In the genomic region with DNA sequence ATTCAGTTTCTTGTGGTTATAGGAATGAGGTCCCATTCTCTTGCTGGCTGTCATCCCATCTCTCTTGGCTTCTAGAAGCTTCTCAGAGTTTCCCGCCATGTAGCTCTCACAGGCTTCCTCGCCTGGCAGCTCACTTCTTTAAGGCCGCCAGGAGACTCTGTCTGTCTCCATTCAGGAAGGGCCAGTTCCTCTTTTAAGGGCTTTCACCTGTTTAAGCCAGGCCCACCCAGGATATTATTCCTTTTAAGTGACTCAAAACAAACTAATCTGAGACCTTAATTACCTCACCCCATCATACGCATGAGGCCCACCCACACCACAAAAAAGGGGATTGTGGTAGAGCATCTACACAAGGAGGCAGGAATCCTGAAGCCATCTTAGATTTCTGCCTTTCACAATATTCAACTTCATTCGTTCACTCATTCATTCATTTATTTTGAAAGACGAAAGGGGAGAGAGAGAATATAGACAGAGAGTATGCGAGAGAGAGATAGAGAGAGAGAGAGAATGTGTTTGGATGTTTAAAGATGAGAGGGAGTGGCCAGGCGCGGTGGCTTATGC, we compare ENCODE assay signal across 34 cellular contexts.
"Had no signal": no experiment of that assay in that cellular context is flagged by ENCODE, and none has a peak within 500 bp of the region (broad histone marks: within the 10 kb centered on the region; RNA-seq: fewer than 3 reads in every experiment).

No MANE protein-coding gene starts in this region.

- FAIRE-seq: bronchial epithelial cell, TTC549 had no signal

- H3K27me3 ChIP-seq: ascending aorta, cardiac muscle cell had no signal

- H3K4me1 ChIP-seq: ascending aorta had no signal

- H3K4me3 Mint-ChIP-seq: activated B cell treated with CpG ODN at 0.5 μM for 24 hours; activated CD4-positive, alpha-beta memory T cell treated with anti-CD3 and anti-CD28 coated beads, Interleukin-2, amount 10 ng/mL, durations not matched to agents 7 days and 5 days; activated CD4-positive, alpha-beta T cell treated with anti-CD3 and anti-CD28 coated beads, Interleukin-2, amount 10 ng/mL, durations not matched to agents 7 days and 5 days; activated CD8-positive, alpha-beta memory T cell treated with anti-CD3 and anti-CD28 coated beads, Interleukin-2, amount 10 ng/mL, durations not matched to agents 7 days and 5 days; activated CD8-positive, alpha-beta T cell treated with anti-CD3 and anti-CD28 coated beads, Interleukin-2, amount 10 ng/mL, durations not matched to agents 7 days and 5 days; activated naive CD4-positive, alpha-beta T cell treated with anti-CD3 and anti-CD28 coated beads, Interleukin-2, amount 10 ng/mL, durations not matched to agents 7 days and 5 days; activated naive CD4-positive, alpha-beta T cell treated with anti-CD3 and anti-CD28 coated beads, Interleukin-2, amount 50 U/mL, for 24 hours; activated naive CD8-positive, alpha-beta T cell; activated naive CD8-positive, alpha-beta T cell treated with anti-CD3 and anti-CD28 coated beads, Interleukin-2, amount 10 ng/mL, durations not matched to agents 7 days and 5 days; activated naive CD8-positive, alpha-beta T cell treated with anti-CD3 and anti-CD28 coated beads, Interleukin-2, amount 50 U/mL, for 24 hours; activated T-cell treated with anti-CD3 and anti-CD28 coated beads, Interleukin-2, amount 50 U/mL, for 24 hours; T-helper 1 cell treated with Interleukin-12 subunit alpha and Interleukin-12 subunit beta and Interleukin-4 antibody, amounts not matched to agents 30 μg/mL and 1 μg/mL, for 36 hours; T-helper 2 cell treated with Interferon-gamma antibody and Interleukin-4, amounts not matched to agents 5 μg/mL and 100 μg/mL, for 36 hours had no signal

- H3K9me3 Mint-ChIP-seq: activated CD4-positive, alpha-beta memory T cell treated with anti-CD3 and anti-CD28 coated beads, Interleukin-2, amount 10 ng/mL, durations not matched to agents 7 days and 5 days; activated naive CD4-positive, alpha-beta T cell treated with anti-CD3 and anti-CD28 coated beads, Interleukin-2, amount 10 ng/mL, durations not matched to agents 7 days and 5 days; activated naive CD8-positive, alpha-beta T cell treated with anti-CD3 and anti-CD28 coated beads, Interleukin-2, amount 10 ng/mL, durations not matched to agents 7 days and 5 days; activated T-helper 2 cell treated with anti-CD3 and anti-CD28 coated beads, Interferon-gamma antibody, Interleukin-2, Interleukin-4, amounts not matched to agents 10 μg/mL and 5 μg/mL and 100 μg/mL, durations not matched to agents 14 hours and 24 hours and 36 hours; T-helper 2 cell treated with Interferon-gamma antibody and Interleukin-4, amounts not matched to agents 5 μg/mL and 100 μg/mL, for 36 hours had no signal

- H3K36me3 ChIP-seq: ascending aorta, cardiac muscle cell had no signal

- H3K4me3 ChIP-seq: ascending aorta, cardiac muscle cell had no signal

- DNase-seq: activated B cell treated with CpG ODN at 0.5 μM for 24 hours; activated CD4-positive, alpha-beta memory T cell treated with anti-CD3 and anti-CD28 coated beads, Interleukin-2, amount 10 ng/mL, durations not matched to agents 7 days and 5 days; activated CD4-positive, alpha-beta T cell treated with anti-CD3 and anti-CD28 coated beads for 48 hours; activated CD4-positive, alpha-beta T cell treated with anti-CD3 and anti-CD28 coated beads, Interleukin-2, amount 10 ng/mL, durations not matched to agents 7 days and 5 days; activated CD4-positive, alpha-beta T cell treated with anti-CD3 and anti-CD28 coated beads, Interleukin-2, amount 50 U/mL, for 48 hours; activated CD4-positive, CD25-positive, alpha-beta regulatory T cell treated with anti-CD3 and anti-CD28 coated beads, Interleukin-2, amount 50 U/mL, for 72 hours; activated CD8-positive, alpha-beta memory T cell treated with anti-CD3 and anti-CD28 coated beads for 24 hours; activated CD8-positive, alpha-beta memory T cell treated with anti-CD3 and anti-CD28 coated beads, Interleukin-2, amount 10 ng/mL, durations not matched to agents 7 days and 5 days; activated CD8-positive, alpha-beta memory T cell treated with anti-CD3 and anti-CD28 coated beads, Interleukin-2, amount 50 U/mL, for 48 hours; activated CD8-positive, alpha-beta T cell treated with anti-CD3 and anti-CD28 coated beads, Interleukin-2, amount 10 ng/mL, durations not matched to agents 7 days and 5 days; activated effector memory CD4-positive, alpha-beta T cell treated with Interleukin-2 at 50 U/mL for 16 hours; activated gamma-delta T cell; activated naive CD4-positive, alpha-beta T cell treated with anti-CD3 and anti-CD28 coated beads, Interleukin-2, amount 10 ng/mL, durations not matched to agents 7 days and 5 days; activated naive CD4-positive, alpha-beta T cell treated with Interleukin-2 at 50 U/mL for 16 hours; activated naive CD8-positive, alpha-beta T cell treated with anti-CD3 and anti-CD28 coated beads, Interleukin-2, amount 10 ng/mL, durations not matched to agents 7 days and 5 days; activated naive CD8-positive, alpha-beta T cell treated with anti-CD3 and anti-CD28 coated beads, Interleukin-2, amount 50 U/mL, for 24 hours; activated T-cell treated with anti-CD3 and anti-CD28 coated beads, Interleukin-2, amount 50 U/mL, for 24 hours; activated T-cell treated with anti-CD3 and anti-CD28 coated beads, Interleukin-2, amount 50 U/mL, for 48 hours; anterior cingulate cortex; central memory CD4-positive, alpha-beta T cell; T-helper 1 cell; T-helper 2 cell; T-helper 9 cell had no signal

- H3K36me3 Mint-ChIP-seq: activated CD8-positive, alpha-beta memory T cell treated with anti-CD3 and anti-CD28 coated beads, Interleukin-2, amount 10 ng/mL, durations not matched to agents 7 days and 5 days; activated naive CD4-positive, alpha-beta T cell treated with anti-CD3 and anti-CD28 coated beads, Interleukin-2, amount 10 ng/mL, durations not matched to agents 7 days and 5 days; activated naive CD4-positive, alpha-beta T cell treated with anti-CD3 and anti-CD28 coated beads, Interleukin-2, amount 50 U/mL, for 24 hours; activated naive CD8-positive, alpha-beta T cell; activated naive CD8-positive, alpha-beta T cell treated with anti-CD3 and anti-CD28 coated beads, Interleukin-2, amount 10 ng/mL, durations not matched to agents 7 days and 5 days; brain had no signal

- H3K27me3 Mint-ChIP-seq: activated CD4-positive, alpha-beta memory T cell treated with anti-CD3 and anti-CD28 coated beads, Interleukin-2, amount 10 ng/mL, durations not matched to agents 7 days and 5 days had no signal

- ATAC-seq: activated CD8-positive, alpha-beta memory T cell treated with anti-CD3 and anti-CD28 coated beads, Interleukin-2, amount 10 ng/mL, durations not matched to agents 7 days and 5 days; activated CD8-positive, alpha-beta T cell treated with anti-CD3 and anti-CD28 coated beads, Interleukin-2, amount 10 ng/mL, durations not matched to agents 7 days and 5 days; activated naive CD8-positive, alpha-beta T cell treated with anti-CD3 and anti-CD28 coated beads, Interleukin-2, amount 50 U/mL, for 24 hours had no signal

- H3K4me1 Mint-ChIP-seq: activated B cell treated with CpG ODN at 0.5 μM for 24 hours; activated CD4-positive, alpha-beta memory T cell treated with anti-CD3 and anti-CD28 coated beads, Interleukin-2, amount 10 ng/mL, durations not matched to agents 7 days and 5 days; activated CD4-positive, alpha-beta T cell treated with anti-CD3 and anti-CD28 coated beads, Interleukin-2, amount 10 ng/mL, durations not matched to agents 7 days and 5 days; activated CD8-positive, alpha-beta memory T cell treated with anti-CD3 and anti-CD28 coated beads, Interleukin-2, amount 10 ng/mL, durations not matched to agents 7 days and 5 days; activated naive CD4-positive, alpha-beta T cell treated with anti-CD3 and anti-CD28 coated beads, Interleukin-2, amount 10 ng/mL, durations not matched to agents 7 days and 5 days; activated naive CD4-positive, alpha-beta T cell treated with anti-CD3 and anti-CD28 coated beads, Interleukin-2, amount 50 U/mL, for 24 hours; activated naive CD8-positive, alpha-beta T cell treated with anti-CD3 and anti-CD28 coated beads, Interleukin-2, amount 10 ng/mL, durations not matched to agents 7 days and 5 days; activated naive CD8-positive, alpha-beta T cell treated with anti-CD3 and anti-CD28 coated beads, Interleukin-2, amount 50 U/mL, for 24 hours had no signal

- H3K9me3 ChIP-seq: ascending aorta had no signal

- H3K27ac Mint-ChIP-seq: activated B cell treated with CpG ODN at 0.5 μM for 24 hours; activated CD4-positive, alpha-beta memory T cell treated with anti-CD3 and anti-CD28 coated beads, Interleukin-2, amount 10 ng/mL, durations not matched to agents 7 days and 5 days; activated CD4-positive, alpha-beta T cell treated with anti-CD3 and anti-CD28 coated beads, Interleukin-2, amount 10 ng/mL, durations not matched to agents 7 days and 5 days; activated CD8-positive, alpha-beta memory T cell treated with anti-CD3 and anti-CD28 coated beads, Interleukin-2, amount 10 ng/mL, durations not matched to agents 7 days and 5 days; activated CD8-positive, alpha-beta T cell treated with anti-CD3 and anti-CD28 coated beads, Interleukin-2, amount 10 ng/mL, durations not matched to agents 7 days and 5 days; activated naive CD4-positive, alpha-beta T cell treated with anti-CD3 and anti-CD28 coated beads, Interleukin-2, amount 10 ng/mL, durations not matched to agents 7 days and 5 days; activated naive CD4-positive, alpha-beta T cell treated with anti-CD3 and anti-CD28 coated beads, Interleukin-2, amount 50 U/mL, for 24 hours; activated naive CD8-positive, alpha-beta T cell; activated naive CD8-positive, alpha-beta T cell treated with anti-CD3 and anti-CD28 coated beads, Interleukin-2, amount 10 ng/mL, durations not matched to agents 7 days and 5 days; activated naive CD8-positive, alpha-beta T cell treated with anti-CD3 and anti-CD28 coated beads, Interleukin-2, amount 50 U/mL, for 24 hours; activated T-cell treated with anti-CD3 and anti-CD28 coated beads, Interleukin-2, amount 50 U/mL, for 24 hours; activated T-helper 2 cell treated with anti-CD3 and anti-CD28 coated beads, Interferon-gamma antibody, Interleukin-2, Interleukin-4, amounts not matched to agents 10 μg/mL and 5 μg/mL and 100 μg/mL, durations not matched to agents 14 hours and 24 hours and 36 hours; T-helper 1 cell treated with Interleukin-12 subunit alpha and Interleukin-12 subunit beta and Interleukin-4 antibody, amounts not matched to agents 30 μg/mL and 1 μg/mL, for 36 hours; T-helper 2 cell treated with Interferon-gamma antibody and Interleukin-4, amounts not matched to agents 5 μg/mL and 100 μg/mL, for 36 hours had no signal

- H3K27ac ChIP-seq: ascending aorta, cardiac muscle cell, VCaP had no signal
